Comparison of ENCODE assay signal across 26 cellular contexts in genomic region chr16:72558501-72558900, GRCh38.
A peak's percentile ranks its signal among the peaks of the same experiment; 100 is the strongest.
DNase-seq lines count a peak whose midpoint lies in the region; ATAC-seq, FAIRE-seq and TF ChIP-seq lines count a peak whose summit lies in the region.
"Had no signal": no experiment of that assay in that cellular context is flagged by ENCODE, and none has a peak within 500 bp of the region (broad histone marks: within the 10 kb centered on the region; RNA-seq: fewer than 3 reads in every experiment).

No MANE protein-coding gene starts in this region.

- H3K4me1 ChIP-seq in endodermal cell (ENCODE audit: control insufficient read depth, insufficient read depth, low read length) (no peaks in the 10 kb centered on the region), mucosa of descending colon (ENCODE audit: low read depth) (no peaks in the 10 kb centered on the region), small intestine (ENCODE audit: control insufficient read depth in 2 of 2, insufficient read depth in 1 of 2, low read depth in 1 of 2, low read length in 1 of 2) (no peaks in the 10 kb centered on the region)
- H3K4me1 ChIP-seq: A549 had no signal

- DNase-seq in HTR-8/SVneo (ENCODE audit: insufficient read length, low spot score) (no peak), endodermal cell (no peak), mucosa of descending colon (peak in 1 of 3 donors; percentile 12), small intestine (peak; percentile 63), Right ventricle myocardium superior (no peak)
- DNase-seq in activated CD4-positive, CD25-positive, alpha-beta regulatory T cell treated with anti-CD3 and anti-CD28 coated beads, Interleukin-2, amount 50 U/mL, for 72 hours: no peak
- DNase-seq: AML-193; CD4-positive, alpha-beta T cell; CD8-positive, alpha-beta memory T cell; COR-L47; DMS 273 treated with DMSO at 0.1 percent for 48 hours; DMS153; DMS53; DMS79; DND-41; EL; GDM1 had no signal

- H3K9me3 Mint-ChIP-seq in endodermal cell: peaks cover 5% of the 10 kb centered on the region
- H3K9me3 Mint-ChIP-seq: CD4-positive, alpha-beta T cell; CD8-positive, alpha-beta memory T cell had no signal

- no peak overlapping the region for H3K9ac ChIP-seq in endodermal cell (ENCODE audit: extremely low read depth, low read length, poor library complexity, severe bottlenecking)
- H3K9ac ChIP-seq: BLaER1 treated with 17β-estradiol and CSF1 and Interleukin-3, amounts not matched to agents 10 nM and 100 nM had no signal

- no peak overlapping the region for H3K4me3 Mint-ChIP-seq in endodermal cell
- H3K4me3 Mint-ChIP-seq: B cell; CD4-positive, alpha-beta T cell; CD8-positive, alpha-beta memory T cell had no signal

- ATAC-seq in mucosa of descending colon (peak; percentile 65), Right ventricle myocardium superior (ENCODE audit: poor library complexity) (no peak), esophagus mucosa (no peak)
- ATAC-seq: A549, GM12878 had no signal

- H3K36me3 Mint-ChIP-seq in endodermal cell (ENCODE audit: low read depth): peaks cover 11% of the 10 kb centered on the region

- no peak overlapping the region for H3K4me3 ChIP-seq in endodermal cell (ENCODE audit: low read length)
- no peak overlapping the region for H3K4me3 ChIP-seq in mucosa of descending colon
- H3K4me3 ChIP-seq in small intestine (ENCODE audit: low read depth in 1 of 2, low read length in 2 of 2): no peak overlapping the region
- H3K4me3 ChIP-seq: A549; BLaER1 treated with 17β-estradiol and CSF1 and Interleukin-3, amounts not matched to agents 10 nM and 100 nM; GM12878 had no signal

- H3K9me3 ChIP-seq in endodermal cell (ENCODE audit: control insufficient read depth, low read length): no peaks in the 10 kb centered on the region
- H3K9me3 ChIP-seq in mucosa of descending colon: no peaks in the 10 kb centered on the region
- H3K9me3 ChIP-seq in small intestine (ENCODE audit: control insufficient read depth, low read depth): no peaks in the 10 kb centered on the region
- H3K9me3 ChIP-seq: A549; BLaER1 treated with 17β-estradiol and CSF1 and Interleukin-3, amounts not matched to agents 10 nM and 100 nM had no signal

- H3K36me3 ChIP-seq in endodermal cell (ENCODE audit: control insufficient read depth, insufficient read depth, low read length): no peaks in the 10 kb centered on the region
- H3K36me3 ChIP-seq in mucosa of descending colon (ENCODE audit: low read depth): no peaks in the 10 kb centered on the region
- H3K36me3 ChIP-seq in small intestine (ENCODE audit: control insufficient read depth in 2 of 2, insufficient read depth in 2 of 2, low read length in 2 of 2): no peaks in the 10 kb centered on the region
- H3K36me3 ChIP-seq: BLaER1 treated with 17β-estradiol and CSF1 and Interleukin-3, amounts not matched to agents 10 nM and 100 nM had no signal

- intact Hi-C loops in mucosa of descending colon (cut with DNase I, micrococcal nuclease): no loop called here
- intact Hi-C loops in Right ventricle myocardium superior (cut with DNase I): no loop called here

- no peaks in the 10 kb centered on the region for H3K27me3 Mint-ChIP-seq in endodermal cell (ENCODE audit: insufficient read depth)
- H3K27me3 Mint-ChIP-seq: B cell; CD4-positive, alpha-beta T cell; CD8-positive, alpha-beta memory T cell had no signal

- FAIRE-seq in HTR-8/SVneo (lab: Jason Lieb, UNC) (peak; percentile 44), small intestine (lab: Jason Lieb, UNC) (no peak)
- FAIRE-seq: A549, GM12878, GM12892, GM18507 had no signal

- H3K27me3 ChIP-seq in endodermal cell (ENCODE audit: control insufficient read depth, insufficient read depth, low read length, poor library complexity, severe bottlenecking) (no peaks in the 10 kb centered on the region), small intestine (ENCODE audit: control insufficient read depth in 2 of 2, insufficient read depth in 2 of 2, low read length in 2 of 2) (no peaks in the 10 kb centered on the region)
- H3K27me3 ChIP-seq: BLaER1 treated with 17β-estradiol and CSF1 and Interleukin-3, amounts not matched to agents 10 nM and 100 nM had no signal

- peak overlapping the region; percentile 35 for H3K27ac Mint-ChIP-seq in endodermal cell
- H3K27ac Mint-ChIP-seq: B cell; CD4-positive, alpha-beta T cell had no signal

- 85 to 94% methylated on average over 5 of the region's 5 CpGs for WGBS in endodermal cell (ENCODE audit: insufficient coverage in 1 of 2, insufficient read length in 1 of 2), 2 experiments
- WGBS in small intestine, 3 donors: 40 to 80% (median 64%) methylated on average over 5 of the region's 5 CpGs

- H3K27ac ChIP-seq in endodermal cell (ENCODE audit: low read depth, low read length): no peak overlapping the region
- H3K27ac ChIP-seq in small intestine (ENCODE audit: low read depth in 1 of 2, low read length in 1 of 2): no peak overlapping the region
- H3K27ac ChIP-seq: 22Rv1; A549; BLaER1 treated with 17β-estradiol and CSF1 and Interleukin-3, amounts not matched to agents 10 nM and 100 nM; C4-2B had no signal

- no peak for TF ChIP-seq CTCF in endodermal cell (conservative IDR thresholded peaks at IDR 0.05)
- TF ChIP-seq CTCF in mucosa of descending colon (IDR thresholded peaks at IDR 0.05): no peak

- H3K4me1 Mint-ChIP-seq in endodermal cell: peaks cover 6% of the 10 kb centered on the region
- H3K4me1 Mint-ChIP-seq: CD8-positive, alpha-beta memory T cell had no signal
